In genomic region chr6:43812850-43813584, GRCh38 we compare ENCODE assay signal across 13 cellular contexts. TPM values are rescaled to one million over a fixed set of nuclear protein-coding genes. Genes with fewer than 3 reads are reported as not detected.
DNase-seq lines count a peak whose midpoint lies in the region; ATAC-seq, FAIRE-seq and TF ChIP-seq lines count a peak whose summit lies in the region.
"Had no signal": no experiment of that assay in that cellular context is flagged by ENCODE, and none has a peak within 500 bp of the region (broad histone marks: within the 10 kb centered on the region; RNA-seq: fewer than 3 reads in every experiment).

No MANE protein-coding gene starts in this region.

- no peaks in the 10 kb centered on the region for H3K79me2 ChIP-seq in HepG2 (ENCODE audit: insufficient read depth, low read length)

- H3K36me3 ChIP-seq in right atrium auricular region (no peaks in the 10 kb centered on the region), HepG2 (replicated peaks in 1 of 2; ENCODE audit: control insufficient read depth in 1 of 2, insufficient read depth in 2 of 2, low read length in 2 of 2) (no peaks in the 10 kb centered on the region), upper lobe of left lung (no peaks in the 10 kb centered on the region)
- H3K36me3 ChIP-seq: neutrophil, SJSA1 had no signal

- intact Hi-C loops in left cardiac atrium (cut with DNase I) (no loop called here), HepG2 (cut with micrococcal nuclease; ENCODE audit: unreplicated experiment) (no loop called here)

- peak overlapping the region; percentile 57 for H3K27ac Mint-ChIP-seq in T-helper 17 cell
- H3K27ac Mint-ChIP-seq: B cell had no signal

- no peak overlapping the region for H3K9ac ChIP-seq in HepG2 (ENCODE audit: insufficient read depth, low read depth, low read length)
- H3K9ac ChIP-seq: GM23248 had no signal

- 16% methylated on average over 8 of the region's 8 CpGs for WGBS in HepG2 (ENCODE audit: low lambda C conversion rate)
- 39 to 53% methylated on average over 8 of the region's 8 CpGs for WGBS in upper lobe of left lung, 2 donors

- peaks cover 11% of the 10 kb centered on the region for H3K4me1 Mint-ChIP-seq in T-helper 17 cell
- H3K4me1 Mint-ChIP-seq: B cell had no signal

- H3K4me2 ChIP-seq in HepG2 (ENCODE audit: low read depth, low read length): peak overlapping the region; percentile 50

- no peak overlapping the region for H3K4me3 Mint-ChIP-seq in T-helper 17 cell
- H3K4me3 Mint-ChIP-seq: B cell had no signal

- no peaks in the 10 kb centered on the region for H4K20me1 ChIP-seq in HepG2 (ENCODE audit: insufficient read depth, low read length)

- DNase-seq in left cardiac atrium (no peak), right atrium auricular region (ENCODE audit: low spot score) (no peak), T-helper 17 cell (no peak), HepG2 (ENCODE audit: low spot score) (no peak), upper lobe of left lung (peak in 1 of 2 donors; percentile 90), SIG-M5 (lab: John Stamatoyannopoulos, UW) (no peak), NCI-H1417 treated with DMSO at 0.1 percent for 48 hours (lab: John Stamatoyannopoulos, UW) (no peak)
- DNase-seq: GM23248, NCI-H1930 had no signal

- peaks cover 9% of the 10 kb centered on the region for H3K36me3 Mint-ChIP-seq in T-helper 17 cell (ENCODE audit: low read depth)

- peak; percentile 19 to 58 for ATAC-seq in left cardiac atrium
- ATAC-seq in T-helper 17 cell: no peak
- peak; percentile 48 for ATAC-seq in HepG2
- peak; percentile 77 to 83 for ATAC-seq in upper lobe of left lung (ENCODE audit: low FRiP score in 2 of 2)
- no peak for ATAC-seq in GM21723 (IDR thresholded peaks at IDR 0.05; ENCODE audit: unreplicated experiment)

- CTCF ChIA-PET in HepG2 (lab: Yijun Ruan, JAX; ENCODE audit: low intra/inter-chr PET ratio, low total read pairs): no interaction called here

- peak; percentile 4 for FAIRE-seq in HepG2 (lab: Jason Lieb, UNC)

- POLR2A ChIA-PET in HepG2 (lab: Yijun Ruan, JAX): interaction anchor here (0.5 to 0.7 kb wide), 2 partner anchors 40 to 280 kb away, joined by 3 to 4 read pairs; no protein-coding TSS in a partner anchor

- H3K9me3 ChIP-seq in right atrium auricular region (no peaks in the 10 kb centered on the region), T-helper 17 cell (ENCODE audit: control insufficient read depth, low read length, poor library complexity, severe bottlenecking) (no peaks in the 10 kb centered on the region), HepG2 (ENCODE audit: low read length) (no peaks in the 10 kb centered on the region), upper lobe of left lung (no peaks in the 10 kb centered on the region)
- H3K9me3 ChIP-seq: neutrophil, SJSA1 had no signal

- H3K4me3 ChIP-seq in right atrium auricular region: no peak overlapping the region
- no peak overlapping the region for H3K4me3 ChIP-seq in HepG2 (replicated peaks in 1 of 3; ENCODE audit: insufficient read depth in 1 of 3, low read depth in 2 of 3, low read length in 3 of 3)
- no peak overlapping the region for H3K4me3 ChIP-seq in upper lobe of left lung
- H3K4me3 ChIP-seq: GM23248, SJSA1 had no signal

- H3K27ac ChIP-seq in right atrium auricular region (no peak overlapping the region), HepG2 (ENCODE audit: extremely low read length, insufficient read depth, low read length) (no peak overlapping the region), upper lobe of left lung (peak overlapping the region in 3 of 4 donors; percentile 55 to 65 (median 59))
- H3K27ac ChIP-seq: GM23248, neutrophil, SJSA1 had no signal

- no peak overlapping the region for H2AFZ ChIP-seq in HepG2 (ENCODE audit: low read length)
- H2AFZ ChIP-seq: GM23248 had no signal

- peaks cover 45% of the 10 kb centered on the region for H3K27me3 Mint-ChIP-seq in T-helper 17 cell

- no peak for TF ChIP-seq POLR2A in HepG2 (IDR thresholded peaks at IDR 0.05; ENCODE audit: insufficient read depth in 1 of 2, low read depth in 2 of 2, low read length in 2 of 2)
- peak in 1 of 4 donors; percentile 17 for TF ChIP-seq POLR2A in upper lobe of left lung (IDR thresholded peaks at IDR 0.05)

- in situ Hi-C loops in HepG2 (cut with HindIII; ENCODE audit: extremely low pct_ligation_motif_present, low pct_unique_long_range_greater_than_20kb): no loop called here

- TF ChIP-seq EP300 in HepG2 (IDR thresholded peaks at IDR 0.05; ENCODE audit: low read depth in 2 of 2, low read length in 2 of 2) (no peak), HepG2 (CRISPR knock-in tag; IDR thresholded peaks at IDR 0.05; ENCODE audit: borderline replicate concordance) (no peak), upper lobe of left lung (IDR thresholded peaks at IDR 0.05) (peak in 2 of 4 donors; percentile 11 to 77)

- H3K4me1 ChIP-seq in right atrium auricular region (no peaks in the 10 kb centered on the region), HepG2 (ENCODE audit: insufficient read depth, low read length) (peaks cover 70% of the 10 kb centered on the region), upper lobe of left lung (peaks cover 9 to 24% (median 17%) of the 10 kb centered on the region in 4 donors)

- H3K27me3 ChIP-seq in right atrium auricular region (no peaks in the 10 kb centered on the region), HepG2 (ENCODE audit: control insufficient read depth in 1 of 2, insufficient read depth in 2 of 2, low read length in 2 of 2) (peaks cover 0 to 3% of the 10 kb centered on the region in 2 experiments; a peak in 2 of 5 replicates), upper lobe of left lung (no peaks in the 10 kb centered on the region)
- H3K27me3 ChIP-seq: neutrophil, SJSA1 had no signal

- TF ChIP-seq CTCF in right atrium auricular region (IDR thresholded peaks at IDR 0.05) (no peak), HepG2 (CRISPR knock-in tag; IDR thresholded peaks at IDR 0.05) (no peak), upper lobe of left lung (IDR thresholded peaks at IDR 0.05) (no peak)

- no peak for TF ChIP-seq RAD21 in HepG2 (CRISPR knock-in tag; IDR thresholded peaks at IDR 0.05)

- no TSS peak for BruUV-seq in HepG2 (replicated peaks; lab: Mats Ljungman, UMichigan)

TF ChIP-seq in HepG2, 621 proteins besides CTCF, POLR2A, EP300 and RAD21 (continues in another document):
- no peak for TF ChIP-seq SSRP1 (CRISPR knock-in tag; IDR thresholded peaks at IDR 0.05)
- TF ChIP-seq ZNF503 (CRISPR knock-in tag; IDR thresholded peaks at IDR 0.05): no peak
- TF ChIP-seq CENPBD1 (CRISPR knock-in tag; IDR thresholded peaks at IDR 0.05; ENCODE audit: borderline replicate concordance, low read depth): no peak
- no peak for TF ChIP-seq EHMT2 (IDR thresholded peaks at IDR 0.05; ENCODE audit: borderline replicate concordance, low read depth, low read length)
- TF ChIP-seq ZNF891 (CRISPR knock-in tag; IDR thresholded peaks at IDR 0.05): no peak

RNA-seq across cellular contexts. Expression of gene VEGFA, which starts 43.0 kb away (rescaled TPM):
- total RNA-seq in left cardiac atrium: 100 to 1,000 TPM; 168 to 212 TPM
- total RNA-seq in right atrium auricular region: 100 to 1,000 TPM; 102 to 132 TPM
- 1 to 10 TPM; 5.6 to 6.3 TPM for total RNA-seq in T-helper 17 cell
- total RNA-seq in HepG2 (2016; rRNA removed; fragmentation: Illumina TruSeq; extraction: Trizol): 34.1 and 68.1 TPM in 2 replicates
- 13.4 and 14.2 TPM in 2 replicates for total RNA-seq in HepG2 (2016; cell fraction: cytosol; rRNA removed; fragmentation: Illumina TruSeq; extraction: Trizol; ENCODE audit: low read depth)
- 26.8 and 72.7 TPM in 2 replicates for total RNA-seq in HepG2 (2016; cell fraction: insoluble cytoplasmic fraction; rRNA removed; fragmentation: Illumina TruSeq; extraction: Trizol)
- total RNA-seq in HepG2 (2016; cell fraction: membrane; rRNA removed; fragmentation: Illumina TruSeq; extraction: Trizol): 33.1 and 34.4 TPM in 2 replicates
- total RNA-seq in HepG2 (2016; cell fraction: nucleus; rRNA removed; fragmentation: Illumina TruSeq; extraction: Trizol): 81.5 and 95.8 TPM in 2 replicates
- 629 and 1,104 TPM in 2 replicates for polyA plus RNA-seq in HepG2 (2011; rRNA removed)
- 292 and 298 TPM in 2 replicates for polyA plus RNA-seq in HepG2 (2011; cell fraction: cytosol; rRNA removed)
- polyA plus RNA-seq in HepG2 (2011; cell fraction: nucleus; rRNA removed): 3,652 and 4,474 TPM in 2 replicates
- 463 and 546 TPM in 2 replicates for polyA plus RNA-seq in HepG2 (2012)
- polyA plus RNA-seq in HepG2 (2016; cell fraction: cytosol; fragmentation: Illumina TruSeq; extraction: Trizol; ENCODE audit: low read depth): 9.2 and 10.7 TPM in 2 replicates
- 34.1 and 41.6 TPM in 2 replicates for polyA plus RNA-seq in HepG2 (2016; cell fraction: insoluble cytoplasmic fraction; fragmentation: Illumina TruSeq; extraction: Trizol; ENCODE audit: low read depth)
- polyA plus RNA-seq in HepG2 (2016; cell fraction: membrane; fragmentation: Illumina TruSeq; extraction: Trizol; ENCODE audit: low read depth): 24.8 and 25.3 TPM in 2 replicates
- polyA plus RNA-seq in HepG2 (2016; cell fraction: nucleus; fragmentation: Illumina TruSeq; extraction: Trizol; ENCODE audit: insufficient read depth, low read depth): 253 and 267 TPM in 2 replicates
- polyA minus RNA-seq in HepG2 (2011; rRNA and poly(A)+ RNA removed; ENCODE audit: low replicate concordance): 238 and 645 TPM in 2 replicates
- 122 and 136 TPM in 2 replicates for polyA minus RNA-seq in HepG2 (2011; cell fraction: cytosol; rRNA and poly(A)+ RNA removed)
- 312 and 405 TPM in 2 replicates for polyA minus RNA-seq in HepG2 (2011; cell fraction: nucleus; rRNA and poly(A)+ RNA removed)
- 100 to 1,000 TPM; 129 to 564 (median 261) TPM for total RNA-seq in upper lobe of left lung

Comparison
In these comparisons a context has a peak if more than half of its experiments do, and no peak if none do; other contexts are left out.
1. ATAC-seq: peak in left cardiac atrium (2 of 2), HepG2 (single experiment) and upper lobe of left lung (2 of 2); none in T-helper 17 cell (single experiment) and GM21723 (single experiment).
2. H3K27ac ChIP-seq: peak in upper lobe of left lung (3 of 4); none in right atrium auricular region (0 of 2) and HepG2 (single experiment).